In genomic region chr13:77391475-77391874, GRCh38 we compare ENCODE assay signal across 18 cellular contexts.
DNase-seq lines count a peak whose midpoint lies in the region; ATAC-seq, FAIRE-seq and TF ChIP-seq lines count a peak whose summit lies in the region.
"Had no signal": no experiment of that assay in that cellular context is flagged by ENCODE, and none has a peak within 500 bp of the region (broad histone marks: within the 10 kb centered on the region; RNA-seq: fewer than 3 reads in every experiment).

No MANE protein-coding gene starts in this region.

- peak; percentile 38 for FAIRE-seq in GM18507 (lab: Jason Lieb, UNC)
- FAIRE-seq: A204.1, D721Med, H54 had no signal

- DNase-seq in GM18507 (ENCODE audit: extremely low spot score, insufficient read length, low read depth) (no peak), suprapubic skin (ENCODE audit: low spot score in 2 of 2) (no peak), NCI-H187 treated with DMSO at 0.1 percent for 48 hours (lab: John Stamatoyannopoulos, UW) (no peak), Karpas-422 (no peak)
- DNase-seq: CD8-positive, alpha-beta T cell; COR-L47; DMS153; DND-41; GDM1; GM23248; IMR-90 had no signal

- H2AFZ ChIP-seq in OCI-LY3 (ENCODE audit: low read depth, low read length) (peak overlapping the region; percentile 23; the same call in 1 of the 2 replicates), Karpas-422 (ENCODE audit: low read length) (no peak overlapping the region)
- H2AFZ ChIP-seq: GM23248 had no signal

- H3K79me2 ChIP-seq in OCI-LY3 (ENCODE audit: low read length) (no peaks in the 10 kb centered on the region), Karpas-422 (ENCODE audit: low read length) (no peaks in the 10 kb centered on the region)

- H3K27ac ChIP-seq in OCI-LY3 (ENCODE audit: low read length) = peak overlapping the region; percentile 26
- peak overlapping the region; percentile 4 for H3K27ac ChIP-seq in suprapubic skin
- no peak overlapping the region for H3K27ac ChIP-seq in Karpas-422 (ENCODE audit: low read length)
- H3K27ac ChIP-seq: GM23248 had no signal

- no peak for TF ChIP-seq POLR2A in suprapubic skin (IDR thresholded peaks at IDR 0.05)

- peak overlapping the region; percentile 35 for H3K4me3 ChIP-seq in OCI-LY3 (ENCODE audit: low read length)
- H3K4me3 ChIP-seq in suprapubic skin = no peak overlapping the region
- no peak overlapping the region for H3K4me3 ChIP-seq in Karpas-422 (ENCODE audit: low read length)
- H3K4me3 ChIP-seq: GM23248 had no signal

- H3K9ac ChIP-seq in OCI-LY3 (ENCODE audit: low read length) = peak overlapping the region; percentile 20
- H3K9ac ChIP-seq in Karpas-422 (ENCODE audit: low read length) = no peak overlapping the region
- H3K9ac ChIP-seq: GM23248 had no signal

- TF ChIP-seq EP300 in suprapubic skin (IDR thresholded peaks at IDR 0.05) = no peak

- H4K20me1 ChIP-seq in OCI-LY3 (ENCODE audit: insufficient read depth, low read length) (no peaks in the 10 kb centered on the region), Karpas-422 (ENCODE audit: insufficient read depth, low read depth, low read length) (no peaks in the 10 kb centered on the region)

- no peaks in the 10 kb centered on the region for H3K36me3 ChIP-seq in OCI-LY3 (replicated peaks; ENCODE audit: low read depth, low read length)
- H3K36me3 ChIP-seq in suprapubic skin = no peaks in the 10 kb centered on the region
- no peaks in the 10 kb centered on the region for H3K36me3 ChIP-seq in Karpas-422 (ENCODE audit: insufficient read depth, low read length)

- H3K9me3 ChIP-seq in OCI-LY3 (ENCODE audit: insufficient read depth, low read length) = no peaks in the 10 kb centered on the region
- H3K9me3 ChIP-seq in suprapubic skin = no peaks in the 10 kb centered on the region
- H3K9me3 ChIP-seq in Karpas-422 (ENCODE audit: low read length) = no peaks in the 10 kb centered on the region

- peaks cover 15% of the 10 kb centered on the region; the same call in 1 of the 2 replicates for H3K27me3 ChIP-seq in OCI-LY3 (ENCODE audit: low read depth, low read length)
- no peaks in the 10 kb centered on the region for H3K27me3 ChIP-seq in suprapubic skin
- H3K27me3 ChIP-seq in Karpas-422 (ENCODE audit: low read length) = no peaks in the 10 kb centered on the region

- ATAC-seq in esophagus mucosa (peak; percentile 89), HG02973 (IDR thresholded peaks at IDR 0.05; ENCODE audit: unreplicated experiment) (no peak)
- ATAC-seq: CD8-positive, alpha-beta T cell; HCT116 had no signal

- H3K4me2 ChIP-seq in OCI-LY3 (ENCODE audit: low read length) (peak overlapping the region; percentile 59), Karpas-422 (ENCODE audit: low read depth, low read length, poor library complexity, severe bottlenecking) (no peak overlapping the region)

- no peaks in the 10 kb centered on the region for H3K9me2 ChIP-seq in Karpas-422 (replicated peaks; ENCODE audit: insufficient read depth, low read length)

- TF ChIP-seq CTCF in OCI-LY3 (IDR thresholded peaks at IDR 0.05; ENCODE audit: low read depth, low read length) (no peak), suprapubic skin (IDR thresholded peaks at IDR 0.05) (no peak)

- H3K4me1 ChIP-seq in OCI-LY3 (ENCODE audit: low read length) = peaks cover 45% of the 10 kb centered on the region
- peaks cover 38% of the 10 kb centered on the region for H3K4me1 ChIP-seq in suprapubic skin
- no peaks in the 10 kb centered on the region for H3K4me1 ChIP-seq in Karpas-422 (ENCODE audit: low read length)
